Comparison of ENCODE assay signal across 23 cellular contexts in genomic region chr6:70436320-70436719, GRCh38. TPM values are rescaled to one million over a fixed set of nuclear protein-coding genes. Genes with fewer than 3 reads are reported as not detected.
DNase-seq lines count a peak whose midpoint lies in the region; ATAC-seq, FAIRE-seq and TF ChIP-seq lines count a peak whose summit lies in the region.
"Had no signal": no experiment of that assay in that cellular context is flagged by ENCODE, and none has a peak within 500 bp of the region (broad histone marks: within the 10 kb centered on the region; RNA-seq: fewer than 3 reads in every experiment).

No MANE protein-coding gene starts in this region.

- DNase-seq in A549 (ENCODE audit: low read depth in 1 of 2, low spot score in 1 of 2): no peak
- DNase-seq in D721Med (ENCODE audit: insufficient read length, low spot score): no peak
- DNase-seq in IMR-90: no peak
- DNase-seq in iPS-NIHi11 (ENCODE audit: low spot score): no peak
- no peak for DNase-seq in KG1 (lab: John Stamatoyannopoulos, UW)
- DNase-seq in stimulated activated CD4-positive, alpha-beta T cell treated with anti-CD3 and anti-CD28 coated beads, Interleukin-2, amount 100 ng/mL, for 48 hours: no peak
- DNase-seq: 8988T; AML-193; Caco-2; Calu3; CD4-positive, alpha-beta T cell; CD8-positive, alpha-beta T cell; DMS 273 treated with DMSO at 0.1 percent for 48 hours; DMS153; DMS53; DMS79; DND-41; EL; GDM1 had no signal

- CTCF ChIA-PET in A549 (lab: Yijun Ruan, JAX): no interaction called here
- CTCF ChIA-PET in IMR-90 (lab: Yijun Ruan, JAX): no interaction called here

- H3K36me3 ChIP-seq in IMR-90 (ENCODE audit: control insufficient read depth, insufficient read depth, low read length): peaks cover 5% of the 10 kb centered on the region

- H4K8ac ChIP-seq in IMR-90 (ENCODE audit: low read depth in 2 of 2, low read length in 2 of 2): no peak overlapping the region

- no peak overlapping the region for H2AFZ ChIP-seq in IMR-90 (replicated peaks; ENCODE audit: low read length, poor library complexity)

- TF ChIP-seq POLR2A in A549 (IDR thresholded peaks at IDR 0.05; ENCODE audit: low read length) (no peak), IMR-90 (IDR thresholded peaks at IDR 0.05; ENCODE audit: low read depth, low read length) (no peak)

- H3K4ac ChIP-seq in IMR-90 (ENCODE audit: low read depth, low read length): no peak overlapping the region

- H3K4me1 ChIP-seq in A549 (no peaks in the 10 kb centered on the region), IMR-90 (ENCODE audit: control insufficient read depth, insufficient read depth, low read length) (no peaks in the 10 kb centered on the region)
- H3K4me1 ChIP-seq: BLaER1 treated with 17β-estradiol and CSF1 and Interleukin-3, amounts not matched to agents 10 nM and 100 nM; Caco-2 had no signal

- no peak overlapping the region for H2AK5ac ChIP-seq in IMR-90 (ENCODE audit: low read depth, low read length)

- H4K20me1 ChIP-seq in IMR-90 (ENCODE audit: insufficient read depth, low read length): no peaks in the 10 kb centered on the region

- no peak overlapping the region for H3K18ac ChIP-seq in IMR-90 (ENCODE audit: low read depth, low read length)

- WGBS in A549 (ENCODE audit: missing lambda C conversion rate): 97% methylated on average over 5 of the region's 5 CpGs
- WGBS in IMR-90 (ENCODE audit: extremely low coverage in 2 of 2, insufficient read length in 1 of 2), 2 experiments: no CpG with 5 or more reads among the region's 5 CpGs

- no peak overlapping the region for H2BK15ac ChIP-seq in IMR-90 (ENCODE audit: low read depth, low read length)

- no peak overlapping the region for H4K5ac ChIP-seq in IMR-90 (ENCODE audit: low read depth, low read length)

- H3K4me2 ChIP-seq in A549 (no peak overlapping the region), IMR-90 (ENCODE audit: low read depth, low read length) (no peak overlapping the region)
- H3K4me2 ChIP-seq: BLaER1 treated with 17β-estradiol and CSF1 and Interleukin-3, amounts not matched to agents 10 nM and 100 nM had no signal

- H3K23ac ChIP-seq in IMR-90 (ENCODE audit: low read depth, low read length): no peak overlapping the region

- H3K27me3 ChIP-seq in IMR-90 (ENCODE audit: control insufficient read depth, insufficient read depth, low read length): no peaks in the 10 kb centered on the region
- H3K27me3 ChIP-seq: BLaER1 treated with 17β-estradiol and CSF1 and Interleukin-3, amounts not matched to agents 10 nM and 100 nM had no signal

- TF ChIP-seq CTCF in A549 (IDR thresholded peaks at IDR 0.05): no peak
- TF ChIP-seq CTCF in D721Med (IDR thresholded peaks at IDR 0.05; ENCODE audit: insufficient read depth, missing control alignments): no peak
- TF ChIP-seq CTCF in IMR-90 (conservative IDR thresholded peaks at IDR 0.05; ENCODE audit: low read depth, low read length): no peak

- no peak overlapping the region for H2BK20ac ChIP-seq in IMR-90 (ENCODE audit: low read depth, low read length)

- FAIRE-seq in A549 (lab: Jason Lieb, UNC): no peak
- FAIRE-seq in D721Med (lab: Jason Lieb, UNC): peak; percentile 11
- FAIRE-seq: GM12878, GM19239 had no signal

- intact Hi-C loops in IMR-90 (cut with micrococcal nuclease): no loop called here

- H3K79me1 ChIP-seq in IMR-90 (ENCODE audit: low read depth in 1 of 2, low read length in 2 of 2): no peaks in the 10 kb centered on the region

- H3K27ac ChIP-seq in A549: no peak overlapping the region
- no peak overlapping the region for H3K27ac ChIP-seq in IMR-90 (ENCODE audit: insufficient read depth, low read length)
- H3K27ac ChIP-seq: BLaER1 treated with 17β-estradiol and CSF1 and Interleukin-3, amounts not matched to agents 10 nM and 100 nM; C4-2B had no signal

- POLR2A ChIA-PET in A549 (lab: Yijun Ruan, JAX) (no interaction called here), IMR-90 (lab: Charles Lee; ENCODE audit: unreplicated experiment) (no interaction called here)

- no peak overlapping the region for H3K56ac ChIP-seq in IMR-90 (ENCODE audit: extremely low read depth, insufficient read depth, low read length)

- in situ Hi-C loops in IMR-90 (cut with MboI; ENCODE audit: low sequenced_read_pairs): no loop called here

- no TSS peak for BruUV-seq in IMR-90 (replicated peaks; lab: Mats Ljungman, UMichigan)

- H4K91ac ChIP-seq in IMR-90 (ENCODE audit: insufficient read depth, low read depth, low read length): no peak overlapping the region

- ATAC-seq in A549 (no peak), IMR-90 (ENCODE audit: low read depth) (no peak)
- ATAC-seq: CD8-positive, alpha-beta T cell; GM12878 had no signal

- dilution Hi-C loops in IMR-90 (cut with HindIII; ENCODE audit: low sequenced_read_pairs, unreplicated experiment): no loop called here

- H3K14ac ChIP-seq in IMR-90 (replicated peaks; ENCODE audit: low read depth, low read length): no peak overlapping the region

- H2AK9ac ChIP-seq in IMR-90 (replicated peaks; ENCODE audit: low read depth, low read length, poor library complexity): no peak overlapping the region

- TF ChIP-seq RAD21 in A549 (conservative IDR thresholded peaks at IDR 0.05 in 1 of 2, IDR thresholded peaks at IDR 0.05 in 1 of 2) (no peak), IMR-90 (IDR thresholded peaks at IDR 0.05; ENCODE audit: low read length) (no peak)

- H2BK5ac ChIP-seq in IMR-90 (ENCODE audit: low read depth, low read length, poor library complexity, severe bottlenecking): no peak overlapping the region

- H3K9me3 ChIP-seq in A549: no peaks in the 10 kb centered on the region
- H3K9me3 ChIP-seq in IMR-90 (ENCODE audit: control insufficient read depth, insufficient read depth, low read length): no peaks in the 10 kb centered on the region
- H3K9me3 ChIP-seq: Caco-2 had no signal

- H3K9me1 ChIP-seq in IMR-90 (ENCODE audit: insufficient read depth, low read length): 0 out of 2 replicates have a peak, but pooled peaks cover 3% of the 10 kb centered on the region

- H2BK120ac ChIP-seq in IMR-90 (ENCODE audit: low read depth, low read length): no peak overlapping the region

- no peak overlapping the region for H3K9ac ChIP-seq in IMR-90 (ENCODE audit: low read depth, low read length)
- H3K9ac ChIP-seq: BLaER1 treated with 17β-estradiol and CSF1 and Interleukin-3, amounts not matched to agents 10 nM and 100 nM had no signal

- TF ChIP-seq EP300 in A549 (IDR thresholded peaks at IDR 0.05): no peak

- H3K4me3 ChIP-seq in A549 (no peak overlapping the region), IMR-90 (ENCODE audit: insufficient read depth, low read depth, low read length) (no peak overlapping the region)
- H3K4me3 ChIP-seq: BLaER1 treated with 17β-estradiol and CSF1 and Interleukin-3, amounts not matched to agents 10 nM and 100 nM; GM12878 had no signal

TF ChIP-seq in A549, 52 proteins besides CTCF, POLR2A, EP300 and RAD21:
- TF ChIP-seq E2F6 (IDR thresholded peaks at IDR 0.05; ENCODE audit: borderline replicate concordance, low read depth): no peak
- peak; percentile 53 for TF ChIP-seq MAFK (IDR thresholded peaks at IDR 0.05; ENCODE audit: partially characterized antibody)
- TF ChIP-seq CBX2 (IDR thresholded peaks at IDR 0.05; ENCODE audit: borderline replicate concordance, low read depth): no peak
- no peak for TF ChIP-seq CBX8 (IDR thresholded peaks at IDR 0.05)
- TF ChIP-seq SMC3 (IDR thresholded peaks at IDR 0.05): no peak
- no peak for TF ChIP-seq ATOH8 (CRISPR knock-in tag; IDR thresholded peaks at IDR 0.05; ENCODE audit: low read depth)
- TF ChIP-seq KDM1A (IDR thresholded peaks at IDR 0.05; ENCODE audit: low read depth): no peak

TF ChIP-seq in IMR-90, 13 proteins besides CTCF, POLR2A, EP300 and RAD21:
- TF ChIP-seq FOS (IDR thresholded peaks at IDR 0.05; ENCODE audit: low read depth, low read length) (no peak), MAFK (IDR thresholded peaks at IDR 0.05; ENCODE audit: low read depth, low read length) (peak; percentile 65)
TF ChIP-seq in IMR-90: peak in this region for 1.

RNA-seq across cellular contexts. Expression of gene FAM135A, which starts 23.0 kb away (rescaled TPM):
- 24.6 and 33.6 TPM in 2 replicates for polyA plus RNA-seq in A549 (2011; rRNA removed)
- polyA plus RNA-seq in A549 (2012; cell fraction: cytosol; rRNA removed): 3.9 and 5.1 TPM in 2 replicates
- 2.4 and 3.9 TPM in 2 replicates for polyA plus RNA-seq in A549 (2012; cell fraction: nucleus; rRNA removed)
- 10.0 to 11.3 TPM (median 10.8 TPM) in 3 replicates for polyA plus RNA-seq in A549 (2017; fragmentation: RNase III; extraction: RNeasy Plus Mini Kit Qiagen cat#74134 plus additional on column Dnase treatment)
- polyA minus RNA-seq in A549 (2011; rRNA and poly(A)+ RNA removed): 25.2 and 28.0 TPM in 2 replicates
- 7.9 and 9.7 TPM in 2 replicates for total RNA-seq in IMR-90 (2012; rRNA removed)
- polyA plus RNA-seq in IMR-90 (2012; rRNA removed): 1.6 and 2.2 TPM in 2 replicates
- 0.25 and 0.34 TPM in 2 replicates for polyA plus RNA-seq in IMR-90 (2012; cell fraction: cytosol; rRNA removed)
- polyA plus RNA-seq in IMR-90 (2012; cell fraction: nucleus; rRNA removed; ENCODE audit: low replicate concordance): 0.40 and 4.0 TPM in 2 replicates
